ENCODE assay signal across 1 cellular context in genomic region chr3:177201707-177202397, GRCh38.
TF ChIP-seq lines count a peak whose summit lies in the region.

No MANE protein-coding gene starts in this region.

TF ChIP-seq in GM23338, 12 proteins besides CTCF, POLR2A, EP300 and RAD21 (continued from another document):
- TF ChIP-seq CREB1 (CRISPR knock-in tag; IDR thresholded peaks at IDR 0.05; ENCODE audit: low read depth) (no peak), JUNB (IDR thresholded peaks at IDR 0.05; ENCODE audit: unreplicated experiment) (no peak)
